ENCODE assay signal across 1 cellular context in the genomic region with DNA sequence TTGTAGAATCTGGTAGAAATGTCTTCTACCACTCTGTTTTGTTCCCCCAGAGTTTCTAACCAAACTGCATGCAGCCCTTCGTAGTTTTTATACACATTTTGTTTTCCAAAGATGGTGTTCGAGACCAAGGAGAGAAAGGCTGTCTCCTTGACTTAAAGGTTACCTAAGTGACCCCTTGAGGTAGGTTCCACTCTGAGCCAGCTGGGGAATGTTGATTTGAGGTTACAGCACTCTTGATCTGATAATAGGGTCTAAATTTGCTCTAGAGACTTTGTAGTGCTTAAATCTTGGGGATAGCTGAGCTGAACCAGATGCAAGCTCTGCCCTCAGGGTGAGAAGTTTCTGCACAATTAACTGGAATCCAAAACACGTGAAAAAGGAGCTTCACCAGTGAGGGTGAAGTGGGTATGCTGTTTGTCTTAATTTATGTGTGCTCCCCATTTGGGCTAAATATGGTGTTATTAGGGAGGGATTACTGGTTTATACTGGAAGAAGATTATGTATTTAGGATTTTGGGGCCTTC.
TF ChIP-seq lines count a peak whose summit lies in the region.

No MANE protein-coding gene starts in this region.

TF ChIP-seq in endothelial cell of umbilical vein, 7 proteins besides CTCF, POLR2A, EP300 and RAD21:
- no peak for TF ChIP-seq POLR2AphosphoS5 (IDR thresholded peaks at IDR 0.05; ENCODE audit: insufficient read depth, low read depth, low read length)
- TF ChIP-seq GATA2 (IDR thresholded peaks at IDR 0.05; ENCODE audit: insufficient read depth, insufficient read length, low read depth, low read length), result no peak
